9 cellular contexts compared by ENCODE assay signal in genomic region chr7:44632196-44632595, GRCh38. TPM values are rescaled to one million over a fixed set of nuclear protein-coding genes. Genes with fewer than 3 reads are reported as not detected.
DNase-seq lines count a peak whose midpoint lies in the region; ATAC-seq and TF ChIP-seq lines count a peak whose summit lies in the region.
"Had no signal": no experiment of that assay in that cellular context is flagged by ENCODE, and none has a peak within 500 bp of the region (broad histone marks: within the 10 kb centered on the region; RNA-seq: fewer than 3 reads in every experiment).

No MANE protein-coding gene starts in this region.

- H3K9me3 ChIP-seq in right atrium auricular region, result no peaks in the 10 kb centered on the region
- no peaks in the 10 kb centered on the region for H3K9me3 ChIP-seq in mucosa of rectum (ENCODE audit: control insufficient read depth in 2 of 2, low read length in 2 of 2)
- no peaks in the 10 kb centered on the region for H3K9me3 ChIP-seq in upper lobe of left lung
- no peaks in the 10 kb centered on the region for H3K9me3 ChIP-seq in trophoblast cell (ENCODE audit: insufficient read depth, low read depth, low read length)

- H3K79me2 ChIP-seq in trophoblast cell (ENCODE audit: control insufficient read depth, insufficient read depth, low read length, poor library complexity), result no peaks in the 10 kb centered on the region

- H3K4me1 Mint-ChIP-seq in activated T-helper 2 cell treated with anti-CD3 and anti-CD28 coated beads, Interferon-gamma antibody, Interleukin-2, Interleukin-4, amounts not matched to agents 10 μg/mL and 5 μg/mL and 100 μg/mL, durations not matched to agents 14 hours and 24 hours and 36 hours (ENCODE audit: low read depth), result peaks cover 61% of the 10 kb centered on the region

- H2BK5ac ChIP-seq in trophoblast cell (ENCODE audit: low read depth, low read length, poor library complexity), result no peak overlapping the region

- no peak overlapping the region for H3K14ac ChIP-seq in trophoblast cell (ENCODE audit: low read length)

- TF ChIP-seq CTCF in right atrium auricular region (IDR thresholded peaks at IDR 0.05), result no peak
- TF ChIP-seq CTCF in upper lobe of left lung (IDR thresholded peaks at IDR 0.05), result no peak
- no peak for TF ChIP-seq CTCF in omental fat pad (IDR thresholded peaks at IDR 0.05)

- H3K27ac Mint-ChIP-seq in activated T-helper 2 cell treated with anti-CD3 and anti-CD28 coated beads, Interferon-gamma antibody, Interleukin-2, Interleukin-4, amounts not matched to agents 10 μg/mL and 5 μg/mL and 100 μg/mL, durations not matched to agents 14 hours and 24 hours and 36 hours, result peak overlapping the region; percentile 72

- no peak overlapping the region for H4K12ac ChIP-seq in trophoblast cell (ENCODE audit: low read depth, low read length)

- no peaks in the 10 kb centered on the region for H3K79me1 ChIP-seq in trophoblast cell (ENCODE audit: low read length)

- H3K4me1 ChIP-seq in right atrium auricular region (peaks cover 0 to 82% of the 10 kb centered on the region in 2 donors), mucosa of rectum (ENCODE audit: control insufficient read depth in 2 of 2, insufficient read depth in 2 of 2, low read length in 2 of 2) (peaks cover 51 to 58% of the 10 kb centered on the region in 2 donors), upper lobe of left lung (peaks cover 61 to 84% (median 79%) of the 10 kb centered on the region in 4 donors), trophoblast cell (ENCODE audit: control insufficient read depth in 1 of 2, insufficient read depth in 2 of 2, low read length in 2 of 2) (peaks cover 0 to 2% of the 10 kb centered on the region in 2 experiments)

- H3K4me3 Mint-ChIP-seq in activated T-helper 2 cell treated with anti-CD3 and anti-CD28 coated beads, Interferon-gamma antibody, Interleukin-2, Interleukin-4, amounts not matched to agents 10 μg/mL and 5 μg/mL and 100 μg/mL, durations not matched to agents 14 hours and 24 hours and 36 hours (ENCODE audit: low read depth), result no peak overlapping the region

- H3K4me2 ChIP-seq in trophoblast cell (ENCODE audit: low read length), result no peak overlapping the region

- H3K36me3 ChIP-seq in right atrium auricular region, result peaks cover under 1% of the 10 kb centered on the region
- peaks cover 10 to 16% of the 10 kb centered on the region in 2 donors for H3K36me3 ChIP-seq in mucosa of rectum (ENCODE audit: control insufficient read depth in 2 of 2, insufficient read depth in 2 of 2, low read length in 2 of 2)
- H3K36me3 ChIP-seq in upper lobe of left lung, result peaks cover 0 to 7% (median 1%) of the 10 kb centered on the region in 4 donors
- H3K36me3 ChIP-seq in trophoblast cell (ENCODE audit: control insufficient read depth in 1 of 2, insufficient read depth in 2 of 2, low read length in 2 of 2), result peaks cover 25 to 31% of the 10 kb centered on the region in 2 experiments

- H3K27me3 ChIP-seq in right atrium auricular region (no peaks in the 10 kb centered on the region), mucosa of rectum (ENCODE audit: control insufficient read depth in 2 of 2, insufficient read depth in 2 of 2, low read length in 2 of 2) (no peaks in the 10 kb centered on the region), upper lobe of left lung (no peaks in the 10 kb centered on the region), trophoblast cell (ENCODE audit: insufficient read depth, low read length) (no peaks in the 10 kb centered on the region)

- no peak overlapping the region for H2AK5ac ChIP-seq in trophoblast cell (ENCODE audit: low read length)

- peak overlapping the region; percentile 88 to 90 for H3K27ac ChIP-seq in right atrium auricular region
- peak overlapping the region; percentile 56 to 91 for H3K27ac ChIP-seq in mucosa of rectum (ENCODE audit: low read depth in 2 of 2, low read length in 2 of 2)
- H3K27ac ChIP-seq in upper lobe of left lung, result peak overlapping the region; percentile 73 to 84 (median 81)
- H3K27ac ChIP-seq in trophoblast cell (ENCODE audit: low read depth, low read length), result no peak overlapping the region

- no peak overlapping the region for H4K91ac ChIP-seq in trophoblast cell (ENCODE audit: low read depth, low read length)

- intact Hi-C loops in cardiac septum (cut with DNase I), result no loop called here
- intact Hi-C loops in activated T-helper 2 cell treated with anti-CD3 and anti-CD28 coated beads, Interferon-gamma antibody, Interleukin-2, Interleukin-4, amounts not matched to agents 10 μg/mL and 5 μg/mL and 100 μg/mL, durations not matched to agents 14 hours and 24 hours and 36 hours (cut with micrococcal nuclease), result loop anchor here (10.0 kb wide), 1 partner anchor 167 kb away; no protein-coding TSS in a partner anchor

- no peak for ATAC-seq in upper lobe of left lung (ENCODE audit: low FRiP score in 2 of 2)
- no peak for ATAC-seq in omental fat pad (ENCODE audit: low FRiP score)

- no peak overlapping the region for H3K4me3 ChIP-seq in right atrium auricular region
- no peak overlapping the region for H3K4me3 ChIP-seq in mucosa of rectum (ENCODE audit: low read length in 2 of 2)
- H3K4me3 ChIP-seq in upper lobe of left lung, result no peak overlapping the region
- no peak overlapping the region for H3K4me3 ChIP-seq in trophoblast cell (ENCODE audit: low read depth, low read length)

- H3K27me3 Mint-ChIP-seq in activated T-helper 2 cell treated with anti-CD3 and anti-CD28 coated beads, Interferon-gamma antibody, Interleukin-2, Interleukin-4, amounts not matched to agents 10 μg/mL and 5 μg/mL and 100 μg/mL, durations not matched to agents 14 hours and 24 hours and 36 hours (ENCODE audit: low read depth), result no peaks in the 10 kb centered on the region

- H3K4ac ChIP-seq in trophoblast cell (ENCODE audit: low read depth, low read length), result no peak overlapping the region

- H3K9ac ChIP-seq in mucosa of rectum (ENCODE audit: low read depth in 1 of 2, low read length in 2 of 2) (no peak overlapping the region), trophoblast cell (ENCODE audit: low read length) (no peak overlapping the region)

- no peak for DNase-seq in right atrium auricular region (ENCODE audit: low spot score)
- DNase-seq in cardiac septum (ENCODE audit: low spot score), result no peak
- no peak for DNase-seq in activated T-helper 2 cell treated with anti-CD3 and anti-CD28 coated beads, Interferon-gamma antibody, Interleukin-2, Interleukin-4, amounts not matched to agents 10 μg/mL and 5 μg/mL and 100 μg/mL, durations not matched to agents 14 hours and 24 hours and 36 hours (ENCODE audit: low spot score)
- DNase-seq in upper lobe of left lung, result no peak
- DNase-seq in NCI-H526 treated with DMSO at 0.1 percent for 48 hours (lab: John Stamatoyannopoulos, UW), result no peak
- DNase-seq in trophoblast cell, result no peak
- DNase-seq in omental fat pad (ENCODE audit: low spot score), result no peak
- DNase-seq: effector CD8-positive, alpha-beta T cell had no signal

- H3K36me3 Mint-ChIP-seq in activated T-helper 2 cell treated with anti-CD3 and anti-CD28 coated beads, Interferon-gamma antibody, Interleukin-2, Interleukin-4, amounts not matched to agents 10 μg/mL and 5 μg/mL and 100 μg/mL, durations not matched to agents 14 hours and 24 hours and 36 hours (ENCODE audit: low read depth), result peaks cover 53% of the 10 kb centered on the region

- no peak overlapping the region for H3K18ac ChIP-seq in trophoblast cell (ENCODE audit: low read length)

- WGBS in upper lobe of left lung, 2 donors, result 80 to 81% methylated on average over 4 of the region's 4 CpGs
- WGBS in trophoblast cell (ENCODE audit: extremely low coverage, insufficient coverage, insufficient read length), result no CpG with 5 or more reads among the region's 4 CpGs

- no peaks in the 10 kb centered on the region for H3K9me3 Mint-ChIP-seq in activated T-helper 2 cell treated with anti-CD3 and anti-CD28 coated beads, Interferon-gamma antibody, Interleukin-2, Interleukin-4, amounts not matched to agents 10 μg/mL and 5 μg/mL and 100 μg/mL, durations not matched to agents 14 hours and 24 hours and 36 hours

- no peak for TF ChIP-seq EP300 in upper lobe of left lung (IDR thresholded peaks at IDR 0.05)

- H4K8ac ChIP-seq in trophoblast cell (ENCODE audit: low read depth, low read length), result no peak overlapping the region

- no peak overlapping the region for H2AFZ ChIP-seq in trophoblast cell (ENCODE audit: insufficient read depth, low read length, poor library complexity)

- no peak overlapping the region for H2BK12ac ChIP-seq in trophoblast cell (ENCODE audit: low read length)

- no peak overlapping the region for H3K23ac ChIP-seq in trophoblast cell (ENCODE audit: low read length)

- no peak overlapping the region for H2BK120ac ChIP-seq in trophoblast cell (ENCODE audit: insufficient read depth, low read length, poor library complexity)

- TF ChIP-seq POLR2A in upper lobe of left lung (IDR thresholded peaks at IDR 0.05), result no peak

RNA-seq across cellular contexts. Expression of gene OGDH, which starts 25.8 kb away (rescaled TPM):
- total RNA-seq in right atrium auricular region, result 100 to 1,000 TPM; 277 to 390 TPM
- 406 TPM for total RNA-seq in cardiac septum
- 105 and 109 TPM in 2 replicates for total RNA-seq in activated T-helper 2 cell treated with anti-CD3 and anti-CD28 coated beads, Interferon-gamma antibody, Interleukin-2, Interleukin-4, amounts not matched to agents 10 μg/mL and 5 μg/mL and 100 μg/mL, durations not matched to agents 14 hours and 24 hours and 36 hours
- total RNA-seq in upper lobe of left lung, result 100 to 1,000 TPM in 4 of 6 donors, 10 to 100 TPM in 2; 76.1 to 160 (median 134) TPM
- 61.6 and 62.5 TPM in 2 replicates for polyA plus RNA-seq in trophoblast cell (2013)
- 10 to 100 TPM; 75.4 to 91.0 (median 82.0) TPM for total RNA-seq in omental fat pad

RNA-seq across cellular contexts. Expression of gene TMED4, which starts 50.2 kb away (rescaled TPM):
- total RNA-seq in right atrium auricular region, result 100 to 1,000 TPM; 113 to 120 TPM
- 73.8 TPM for total RNA-seq in cardiac septum
- total RNA-seq in activated T-helper 2 cell treated with anti-CD3 and anti-CD28 coated beads, Interferon-gamma antibody, Interleukin-2, Interleukin-4, amounts not matched to agents 10 μg/mL and 5 μg/mL and 100 μg/mL, durations not matched to agents 14 hours and 24 hours and 36 hours, result 70.3 and 75.1 TPM in 2 replicates
- 100 to 1,000 TPM in 4 of 6 donors, 10 to 100 TPM in 2; 78.8 to 205 (median 126) TPM for total RNA-seq in upper lobe of left lung
- polyA plus RNA-seq in trophoblast cell (2013), result 48.8 and 49.9 TPM in 2 replicates
- total RNA-seq in omental fat pad, result 100 to 1,000 TPM; 105 to 140 (median 124) TPM

RNA-seq across cellular contexts. Expression of gene DDX56, which starts 58.5 kb away (rescaled TPM):
- total RNA-seq in right atrium auricular region (10 to 100 TPM; 24.4 to 28.1 TPM), cardiac septum (25.9 TPM), upper lobe of left lung (100 to 1,000 TPM in 1 of 6 donors, 10 to 100 TPM in 5; 37.6 to 105 (median 57.0) TPM), omental fat pad (100 to 1,000 TPM in 1 of 4 donors, 10 to 100 TPM in 3; 43.0 to 104 (median 50.3) TPM)
- 131 and 135 TPM in 2 replicates for total RNA-seq in activated T-helper 2 cell treated with anti-CD3 and anti-CD28 coated beads, Interferon-gamma antibody, Interleukin-2, Interleukin-4, amounts not matched to agents 10 μg/mL and 5 μg/mL and 100 μg/mL, durations not matched to agents 14 hours and 24 hours and 36 hours
- polyA plus RNA-seq in trophoblast cell (2013), result 46.3 and 54.5 TPM in 2 replicates
